ENCODE assay signal across 1 cellular context in genomic region chr3:150410311-150411105, GRCh38.
TF ChIP-seq lines count a peak whose summit lies in the region.

No MANE protein-coding gene starts in this region.

TF ChIP-seq in K562, 482 proteins besides CTCF, POLR2A, EP300 and RAD21 (continued from another document and continues in another):
- TF ChIP-seq AFF1 (IDR thresholded peaks at IDR 0.05; ENCODE audit: low read depth in 1 of 2, partially characterized antibody in 2 of 2) (peak in 1 of 2 experiments; percentile 35), CXXC5 (CRISPR knock-in tag; IDR thresholded peaks at IDR 0.05) (0 out of 2 replicates have a peak, but pooled peaks have one; percentile 65), TFE3 (CRISPR knock-in tag; IDR thresholded peaks at IDR 0.05) (no peak), ZNF134 (CRISPR knock-in tag; conservative IDR thresholded peaks at IDR 0.05) (no peak), NELFE (IDR thresholded peaks at IDR 0.05; ENCODE audit: insufficient read depth, insufficient read length) (no peak), KDM2B (CRISPR knock-in tag; IDR thresholded peaks at IDR 0.05) (no peak), FOXP4 (CRISPR knock-in tag; IDR thresholded peaks at IDR 0.05; ENCODE audit: borderline replicate concordance) (no peak), SNRNP70 (optimal IDR thresholded peaks at IDR 0.05; ENCODE audit: low read depth, low read length) (no peak), ZFX (CRISPR knock-in tag; IDR thresholded peaks at IDR 0.05) (peak; percentile 14; the same call in 1 of the 2 replicates), ZBTB26 (CRISPR knock-in tag; IDR thresholded peaks at IDR 0.05) (no peak), LEF1 (IDR thresholded peaks at IDR 0.05) (no peak), GTF2B (IDR thresholded peaks at IDR 0.05; ENCODE audit: extremely low read depth, insufficient read length) (no peak), CCAR2 (IDR thresholded peaks at IDR 0.05; ENCODE audit: low read depth, low read length) (no peak), CBFA2T2 (conservative IDR thresholded peaks at IDR 0.05) (no peak), NFYB (IDR thresholded peaks at IDR 0.05; ENCODE audit: extremely low read depth, insufficient read length) (no peak), GTF2A2 (tag; IDR thresholded peaks at IDR 0.05) (no peak), IRF9 (tag; IDR thresholded peaks at IDR 0.05) (no peak), SAP30 (IDR thresholded peaks at IDR 0.05; ENCODE audit: borderline replicate concordance, insufficient read depth, low read depth, low read length, poor library complexity, severe bottlenecking) (peak; percentile 79), RFX1 (IDR thresholded peaks at IDR 0.05) (no peak), GABPA (tag; conservative IDR thresholded peaks at IDR 0.05; ENCODE audit: low read depth) (no peak), CHD1 (IDR thresholded peaks at IDR 0.05; ENCODE audit: low read length) (peak; percentile 96), STAT6 (CRISPR knock-in tag; IDR thresholded peaks at IDR 0.05) (no peak), MLX (CRISPR knock-in tag; conservative IDR thresholded peaks at IDR 0.05) (no peak), RNF219 (CRISPR knock-in tag; IDR thresholded peaks at IDR 0.05) (no peak), KLF16 (IDR thresholded peaks at IDR 0.05) (no peak), SMAD4 (CRISPR knock-in tag; conservative IDR thresholded peaks at IDR 0.05) (peak; percentile 71; the same call in 1 of the 2 replicates), U2AF2 (optimal IDR thresholded peaks at IDR 0.05; ENCODE audit: low read depth, low read length) (no peak), FUS (optimal IDR thresholded peaks at IDR 0.05; ENCODE audit: low read depth, low read length) (peak; percentile 24), HMG20B (CRISPR knock-in tag; IDR thresholded peaks at IDR 0.05) (no peak), ZBTB17 (CRISPR knock-in tag; IDR thresholded peaks at IDR 0.05) (no peak), MYC (IDR thresholded peaks at IDR 0.05; ENCODE audit: low read depth, low read length) (peak; percentile 37; the same call in 1 of the 2 replicates), MYC (CRISPR knock-in tag; IDR thresholded peaks at IDR 0.05; ENCODE audit: borderline replicate concordance, low read depth) (no peak), ZNF76 (CRISPR knock-in tag; IDR thresholded peaks at IDR 0.05; ENCODE audit: borderline replicate concordance) (no peak), SP1 (CRISPR knock-in tag; IDR thresholded peaks at IDR 0.05) (no peak), STAG1 (CRISPR knock-in tag; IDR thresholded peaks at IDR 0.05; ENCODE audit: borderline replicate concordance) (no peak), ZNF280A (IDR thresholded peaks at IDR 0.05; ENCODE audit: low read depth, partially characterized antibody) (no peak), CSDE1 (IDR thresholded peaks at IDR 0.05) (no peak), TCF7 (IDR thresholded peaks at IDR 0.05; ENCODE audit: borderline replicate concordance) (no peak), MAFK (IDR thresholded peaks at IDR 0.05; ENCODE audit: low read length) (no peak)
